1 cellular context compared by ENCODE assay signal in genomic region chr10:60298408-60299389, GRCh38.
TF ChIP-seq lines count a peak whose summit lies in the region.

No MANE protein-coding gene starts in this region.

TF ChIP-seq in K562, 482 proteins besides CTCF, POLR2A, EP300 and RAD21 (continued from another document and continues in another):
- TF ChIP-seq, protein P1, sequence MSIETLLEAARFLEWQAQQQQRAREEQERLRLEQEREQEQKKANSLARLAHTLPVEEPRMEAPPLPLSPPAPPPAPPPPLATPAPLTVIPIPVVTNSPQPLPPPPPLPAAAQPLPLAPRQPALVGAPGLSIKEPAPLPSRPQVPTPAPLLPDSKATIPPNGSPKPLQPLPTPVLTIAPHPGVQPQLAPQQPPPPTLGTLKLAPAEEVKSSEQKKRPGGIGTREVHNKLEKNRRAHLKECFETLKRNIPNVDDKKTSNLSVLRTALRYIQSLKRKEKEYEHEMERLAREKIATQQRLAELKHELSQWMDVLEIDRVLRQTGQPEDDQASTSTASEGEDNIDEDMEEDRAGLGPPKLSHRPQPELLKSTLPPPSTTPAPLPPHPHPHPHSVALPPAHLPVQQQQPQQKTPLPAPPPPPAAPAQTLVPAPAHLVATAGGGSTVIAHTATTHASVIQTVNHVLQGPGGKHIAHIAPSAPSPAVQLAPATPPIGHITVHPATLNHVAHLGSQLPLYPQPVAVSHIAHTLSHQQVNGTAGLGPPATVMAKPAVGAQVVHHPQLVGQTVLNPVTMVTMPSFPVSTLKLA (conservative IDR thresholded peaks at IDR 0.05): 0 out of 4 replicates have a peak, but pooled peaks of 1 of the 2 experiments have one; percentile 52
- TF ChIP-seq JUND (IDR thresholded peaks at IDR 0.05; ENCODE audit: borderline replicate concordance, low read depth, low read length) (no peak), JUND (tag; IDR thresholded peaks at IDR 0.05; ENCODE audit: borderline replicate concordance, low read depth, low read length) (0 out of 3 replicates have a peak, but pooled peaks have one; percentile 4), ZNF644 (tag; IDR thresholded peaks at IDR 0.05; ENCODE audit: low read depth) (0 out of 2 replicates have a peak, but pooled peaks have one; percentile 37), MGA (IDR thresholded peaks at IDR 0.05) (peak; percentile 52), PRMT5 (CRISPR knock-in tag; IDR thresholded peaks at IDR 0.05) (no peak), JUNB (CRISPR knock-in tag; conservative IDR thresholded peaks at IDR 0.05) (no peak), TFAM (CRISPR knock-in tag; conservative IDR thresholded peaks at IDR 0.05) (no peak), MCM3 (IDR thresholded peaks at IDR 0.05) (no peak), CHD7 (IDR thresholded peaks at IDR 0.05; ENCODE audit: low read depth, low read length) (no peak), BRD9 (IDR thresholded peaks at IDR 0.05; ENCODE audit: low read depth, partially characterized antibody) (peak; percentile 36), GABPA (tag; conservative IDR thresholded peaks at IDR 0.05; ENCODE audit: low read depth) (no peak), ESRRB (CRISPR knock-in tag; IDR thresholded peaks at IDR 0.05; ENCODE audit: borderline replicate concordance) (no peak), MLLT1 (IDR thresholded peaks at IDR 0.05) (peak; percentile 36 to 57; a peak in 2 of 4 replicates), CHD2 (IDR thresholded peaks at IDR 0.05; ENCODE audit: low read depth, low read length) (no peak), PURB (CRISPR knock-in tag; IDR thresholded peaks at IDR 0.05; ENCODE audit: low read depth) (no peak)
- TF ChIP-seq, protein P2, sequence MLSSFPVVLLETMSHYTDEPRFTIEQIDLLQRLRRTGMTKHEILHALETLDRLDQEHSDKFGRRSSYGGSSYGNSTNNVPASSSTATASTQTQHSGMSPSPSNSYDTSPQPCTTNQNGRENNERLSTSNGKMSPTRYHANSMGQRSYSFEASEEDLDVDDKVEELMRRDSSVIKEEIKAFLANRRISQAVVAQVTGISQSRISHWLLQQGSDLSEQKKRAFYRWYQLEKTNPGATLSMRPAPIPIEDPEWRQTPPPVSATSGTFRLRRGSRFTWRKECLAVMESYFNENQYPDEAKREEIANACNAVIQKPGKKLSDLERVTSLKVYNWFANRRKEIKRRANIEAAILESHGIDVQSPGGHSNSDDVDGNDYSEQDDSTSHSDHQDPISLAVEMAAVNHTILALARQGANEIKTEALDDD (IDR thresholded peaks at IDR 0.05): no peak
- TF ChIP-seq, protein P3, sequence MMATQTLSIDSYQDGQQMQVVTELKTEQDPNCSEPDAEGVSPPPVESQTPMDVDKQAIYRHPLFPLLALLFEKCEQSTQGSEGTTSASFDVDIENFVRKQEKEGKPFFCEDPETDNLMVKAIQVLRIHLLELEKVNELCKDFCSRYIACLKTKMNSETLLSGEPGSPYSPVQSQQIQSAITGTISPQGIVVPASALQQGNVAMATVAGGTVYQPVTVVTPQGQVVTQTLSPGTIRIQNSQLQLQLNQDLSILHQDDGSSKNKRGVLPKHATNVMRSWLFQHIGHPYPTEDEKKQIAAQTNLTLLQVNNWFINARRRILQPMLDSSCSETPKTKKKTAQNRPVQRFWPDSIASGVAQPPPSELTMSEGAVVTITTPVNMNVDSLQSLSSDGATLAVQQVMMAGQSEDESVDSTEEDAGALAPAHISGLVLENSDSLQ (IDR thresholded peaks at IDR 0.05): peak; percentile 88
